Comparison of ENCODE assay signal across 9 cellular contexts in genomic region chr1:167517535-167518330, GRCh38. TPM values are rescaled to one million over a fixed set of nuclear protein-coding genes. Genes with fewer than 3 reads are reported as not detected.
DNase-seq lines count a peak whose midpoint lies in the region; ATAC-seq and TF ChIP-seq lines count a peak whose summit lies in the region.
"Had no signal": no experiment of that assay in that cellular context is flagged by ENCODE, and none has a peak within 500 bp of the region (broad histone marks: within the 10 kb centered on the region; RNA-seq: fewer than 3 reads in every experiment).

No MANE protein-coding gene starts in this region.

- no peak for TF ChIP-seq POLR2A in lower leg skin (IDR thresholded peaks at IDR 0.05)

- H3K36me3 ChIP-seq in MG63: no peaks in the 10 kb centered on the region

- H3K9me3 Mint-ChIP-seq in activated CD8-positive, alpha-beta memory T cell treated with anti-CD3 and anti-CD28 coated beads, Interleukin-2, amount 10 ng/mL, durations not matched to agents 7 days and 5 days (ENCODE audit: low read depth): no peaks in the 10 kb centered on the region

- CTCF ChIA-PET in activated CD8-positive, alpha-beta memory T cell treated with anti-CD3 and anti-CD28 coated beads, Interleukin-2, amount 10 ng/mL, durations not matched to agents 7 days and 5 days (lab: Charles Lee): interaction anchor here (0.6 to 6.7 kb wide), 27 partner anchors 10 to 298 kb away, joined by 3 to 63 read pairs (median 5); partner anchors contain the start of gene CREG1

- no peak for TF ChIP-seq CTCF in lower leg skin (IDR thresholded peaks at IDR 0.05)

- peaks cover 4% of the 10 kb centered on the region; the same call in 1 of the 2 replicates for H3K9me3 ChIP-seq in MG63

- ATAC-seq in activated CD8-positive, alpha-beta memory T cell treated with anti-CD3 and anti-CD28 coated beads, Interleukin-2, amount 10 ng/mL, durations not matched to agents 7 days and 5 days: peak; percentile 90

- H3K4me3 ChIP-seq in MG63 (no peak overlapping the region), lower leg skin (ENCODE audit: low read depth, poor library complexity, severe bottlenecking) (no peak overlapping the region)

- peaks cover 4% of the 10 kb centered on the region for H3K27me3 Mint-ChIP-seq in activated CD8-positive, alpha-beta memory T cell treated with anti-CD3 and anti-CD28 coated beads, Interleukin-2, amount 10 ng/mL, durations not matched to agents 7 days and 5 days

- DNase-seq in MG63: peak; percentile 24
- peak; percentile 93 for DNase-seq in activated CD8-positive, alpha-beta memory T cell treated with anti-CD3 and anti-CD28 coated beads, Interleukin-2, amount 10 ng/mL, durations not matched to agents 7 days and 5 days
- peak; percentile 63 for DNase-seq in islet precursor cell
- peak; percentile 87 for DNase-seq in stimulated activated CD8-positive, alpha-beta memory T cell treated with anti-CD3 and anti-CD28 coated beads, Interleukin-4, amount 100 ng/mL, for 24 hours (ENCODE audit: low read depth)
- no peak for DNase-seq in cerebellum (ENCODE audit: low spot score)
- DNase-seq in cerebellar nuclear complex (lab: John Stamatoyannopoulos, UW): no peak
- DNase-seq in mucosa of gallbladder (ENCODE audit: low spot score): no peak
- DNase-seq in lower leg skin (ENCODE audit: low spot score in 2 of 2): no peak
- DNase-seq: hippocampal formation had no signal

- peak overlapping the region; percentile 94 for H3K4me3 Mint-ChIP-seq in activated CD8-positive, alpha-beta memory T cell treated with anti-CD3 and anti-CD28 coated beads, Interleukin-2, amount 10 ng/mL, durations not matched to agents 7 days and 5 days

- intact Hi-C loops in lower leg skin (cut with DNase I; ENCODE audit: low total_unique reads): no loop called here

- peak overlapping the region; percentile 98 for H3K27ac Mint-ChIP-seq in activated CD8-positive, alpha-beta memory T cell treated with anti-CD3 and anti-CD28 coated beads, Interleukin-2, amount 10 ng/mL, durations not matched to agents 7 days and 5 days

- H3K27me3 ChIP-seq in MG63: peaks cover 16% of the 10 kb centered on the region

- H3K4me1 Mint-ChIP-seq in activated CD8-positive, alpha-beta memory T cell treated with anti-CD3 and anti-CD28 coated beads, Interleukin-2, amount 10 ng/mL, durations not matched to agents 7 days and 5 days: peaks cover 41% of the 10 kb centered on the region

- WGBS in lower leg skin, 2 donors: 84 to 87% methylated on average over 30 of the region's 30 CpGs

- peaks cover 48% of the 10 kb centered on the region for H3K36me3 Mint-ChIP-seq in activated CD8-positive, alpha-beta memory T cell treated with anti-CD3 and anti-CD28 coated beads, Interleukin-2, amount 10 ng/mL, durations not matched to agents 7 days and 5 days

RNA-seq across cellular contexts. Expression of gene CD247, which starts 0.6 kb away (rescaled TPM):
- total RNA-seq in MG63 (2014; rRNA removed; shearing (Covaris generic); ENCODE audit: low replicate concordance): 2.5 TPM in 1 of 2 replicates, not detected in the other
- total RNA-seq in activated CD8-positive, alpha-beta memory T cell treated with anti-CD3 and anti-CD28 coated beads, Interleukin-2, amount 10 ng/mL, durations not matched to agents 7 days and 5 days: 100 to 1,000 TPM; 190 to 197 TPM
- total RNA-seq in cerebellum: 0.82 TPM
- 5.2 TPM for total RNA-seq in mucosa of gallbladder
- total RNA-seq in lower leg skin: under 1 TPM in 3 of 4 donors, not detected in 1; 0.27 to 0.61 (median 0.58) TPM

RNA-seq across cellular contexts. Expression of gene CREG1, which starts 35.8 kb away (rescaled TPM):
- total RNA-seq in MG63 (2014; rRNA removed; shearing (Covaris generic); ENCODE audit: low replicate concordance): 60.7 and 65.3 TPM in 2 replicates
- 10 to 100 TPM; 12.7 to 15.8 TPM for total RNA-seq in activated CD8-positive, alpha-beta memory T cell treated with anti-CD3 and anti-CD28 coated beads, Interleukin-2, amount 10 ng/mL, durations not matched to agents 7 days and 5 days
- 36.7 TPM for total RNA-seq in cerebellum
- total RNA-seq in mucosa of gallbladder: 157 TPM
- total RNA-seq in lower leg skin: 100 to 1,000 TPM; 196 to 467 (median 339) TPM

Comparison
In these comparisons a context has a peak if more than half of its experiments do, and no peak if none do; other contexts are left out.
1. DNase-seq: peak in MG63 (single experiment), activated CD8-positive, alpha-beta memory T cell treated with anti-CD3 and anti-CD28 coated beads, Interleukin-2, amount 10 ng/mL, durations not matched to agents 7 days and 5 days (single experiment), islet precursor cell (single experiment) and stimulated activated CD8-positive, alpha-beta memory T cell treated with anti-CD3 and anti-CD28 coated beads, Interleukin-4, amount 100 ng/mL, for 24 hours (single experiment); none in cerebellum (single experiment), cerebellar nuclear complex (0 of 2), mucosa of gallbladder (single experiment) and lower leg skin (0 of 2).
2. RNA of gene CD247, which starts 0.6 kb away (total RNA-seq): 190 to 197 TPM in activated CD8-positive, alpha-beta memory T cell treated with anti-CD3 and anti-CD28 coated beads, Interleukin-2, amount 10 ng/mL, durations not matched to agents 7 days and 5 days; 5.2 TPM in mucosa of gallbladder (single experiment), 0.82 TPM in cerebellum (single experiment), 0.27 to 0.61 TPM in lower leg skin and 2.5 TPM in MG63; every median in the first group is over 10 times any median in the second.